ENCODE assay signal across 8 cellular contexts in genomic region chr7:102412548-102412947, GRCh38. TPM values are rescaled to one million over a fixed set of nuclear protein-coding genes. Genes with fewer than 3 reads are reported as not detected.
DNase-seq lines count a peak whose midpoint lies in the region; ATAC-seq, FAIRE-seq and TF ChIP-seq lines count a peak whose summit lies in the region.

No MANE protein-coding gene starts in this region.

- BruUV-seq in PC-3 (replicated peaks; lab: Mats Ljungman, UMichigan) (no TSS peak), GM12878 (replicated peaks; lab: Mats Ljungman, UMichigan) (no TSS peak)

- TF ChIP-seq CTCF in PC-3 (conservative IDR thresholded peaks at IDR 0.05; ENCODE audit: low read depth, low read length) (peak; percentile 55), GM12878 (IDR thresholded peaks at IDR 0.05 in 2 of 3, conservative IDR thresholded peaks at IDR 0.05 in 1 of 3; ENCODE audit: control insufficient read depth in 2 of 3, extremely low read depth in 1 of 3, insufficient read depth in 1 of 3, low read depth in 3 of 3, low read length in 3 of 3) (peak; percentile 46 to 48 (median 47); a peak in 5 of 6 replicates), coronary artery (IDR thresholded peaks at IDR 0.05) (no peak)

- TF ChIP-seq EP300 in GM12878 (IDR thresholded peaks at IDR 0.05; ENCODE audit: borderline replicate concordance in 1 of 2, control insufficient read depth in 1 of 2, low read depth in 2 of 2, low read length in 2 of 2) = no peak

- intact Hi-C loops in PC-3 (cut with micrococcal nuclease) (loop anchor here (5.0 kb wide), 1 partner anchor 40 kb away; no protein-coding TSS in a partner anchor), GM12878 (cut with micrococcal nuclease; ENCODE audit: unreplicated experiment) (no loop called here), left colon (cut with DNase I, micrococcal nuclease) (no loop called here)

- H3K9me2 ChIP-seq in PC-3 (replicated peaks; ENCODE audit: low read length) = no peaks in the 10 kb centered on the region

- POLR2A ChIA-PET in PC-3 (lab: Charles Lee; ENCODE audit: unreplicated experiment) = interaction anchor here (0.6 to 0.7 kb wide), 2 partner anchors 28 to 157 kb away, joined by 3 to 5 read pairs; no protein-coding TSS in a partner anchor
- POLR2A ChIA-PET in GM12878 (lab: Charles Lee) = interaction anchor here (0.5 to 1.4 kb wide), 4 partner anchors 13 to 33 kb away, joined by 3 to 6 read pairs (median 4); no protein-coding TSS in a partner anchor

- RAD21 ChIA-PET in GM12878 (lab: Charles Lee; ENCODE audit: unreplicated experiment) = interaction anchor here (0.8 to 4.0 kb wide), 7 partner anchors 13 to 55 kb away, joined by 3 to 13 read pairs (median 5); no protein-coding TSS in a partner anchor

- H3K79me2 ChIP-seq in PC-3 (ENCODE audit: low read length) = no peaks in the 10 kb centered on the region
- H3K79me2 ChIP-seq in GM12878 (ENCODE audit: control insufficient read depth, insufficient read depth, low read length) = peaks cover 16% of the 10 kb centered on the region

- H3K9me3 ChIP-seq in PC-3 (ENCODE audit: low read length) = no peaks in the 10 kb centered on the region
- H3K9me3 ChIP-seq in GM12878 (replicated peaks; ENCODE audit: control insufficient read depth, insufficient read depth, low read length) = peaks cover 6% of the 10 kb centered on the region; the same call in 2 of the 3 replicates

- no peak overlapping the region for H2AFZ ChIP-seq in PC-3 (ENCODE audit: low read length)
- H2AFZ ChIP-seq in GM12878 (ENCODE audit: control insufficient read depth, low read depth, low read length) = no peak overlapping the region

- TF ChIP-seq POLR2A in GM12878 (IDR thresholded peaks at IDR 0.05; ENCODE audit: low read depth, low read length) = no peak

- in situ Hi-C loops in GM12878 (cut with MboI) = no loop called here

- H3K27me3 ChIP-seq in PC-3 (ENCODE audit: low read length) = no peaks in the 10 kb centered on the region
- H3K27me3 ChIP-seq in GM12878 (replicated peaks in 1 of 2; ENCODE audit: control insufficient read depth in 2 of 2, insufficient read depth in 2 of 2, low read length in 1 of 2) = no peaks in the 10 kb centered on the region

- peak; percentile 83 for ATAC-seq in PC-3
- ATAC-seq in GM12878 = no peak
- peak; percentile 38 for ATAC-seq in left colon
- no peak for ATAC-seq in GM19023 (IDR thresholded peaks at IDR 0.05; ENCODE audit: unreplicated experiment)

- TF ChIP-seq RAD21 in GM12878 (IDR thresholded peaks at IDR 0.05; ENCODE audit: insufficient read depth, low read depth, low read length) = peak; percentile 72

- H3K4me3 ChIP-seq in PC-3 (ENCODE audit: low read length) (no peak overlapping the region), GM12878 (no peak overlapping the region), coronary artery (no peak overlapping the region)

- DNase-seq in activated effector memory CD4-positive, alpha-beta T cell treated with anti-CD3 and anti-CD28 coated beads, Interleukin-2, amount 50 U/mL, for 16 hours = peak; percentile 76
- no peak for DNase-seq in activated effector memory CD4-positive, alpha-beta T cell treated with Interleukin-2 at 50 U/mL for 16 hours
- DNase-seq in PC-3 (peak; percentile 43), GM12878 (ENCODE audit: low read depth, low spot score) (no peak), left colon (peak in 1 of 2 donors; percentile 48), SHP77 treated with DMSO at 0.1 percent for 48 hours (lab: John Stamatoyannopoulos, UW) (no peak), coronary artery (ENCODE audit: low spot score) (no peak)

- H3K4me2 ChIP-seq in PC-3 (ENCODE audit: low read length) (no peak overlapping the region), GM12878 (ENCODE audit: control insufficient read depth, insufficient read depth) (no peak overlapping the region)

- WGBS in GM12878 (ENCODE audit: insufficient coverage, insufficient replicate concordance, low lambda C conversion rate, missing lambda C conversion rate) = over 99% methylated on average over 6 of the region's 6 CpGs

- H3K4me1 ChIP-seq in PC-3 (ENCODE audit: insufficient read depth, low read length) (no peaks in the 10 kb centered on the region), GM12878 (ENCODE audit: control insufficient read depth, insufficient read depth, low read length) (peaks cover 36% of the 10 kb centered on the region)

- SMC1A ChIA-PET in GM12878 (lab: Charles Lee; ENCODE audit: uncharacterized antibody, unreplicated experiment) = interaction anchor here (4.7 to 10.2 kb wide), 3 partner anchors 13 to 37 kb away, joined by 21 to 89 read pairs (median 76); no protein-coding TSS in a partner anchor

- H3K9ac ChIP-seq in PC-3 (ENCODE audit: low read length) (no peak overlapping the region), GM12878 (ENCODE audit: control insufficient read depth, insufficient read depth, low read length) (no peak overlapping the region)

- H3K36me3 ChIP-seq in PC-3 (ENCODE audit: low read depth, low read length) (peaks cover 46% of the 10 kb centered on the region), GM12878 (ENCODE audit: control insufficient read depth in 2 of 2, insufficient read depth in 2 of 2, low read length in 1 of 2) (peaks cover 11 to 26% of the 10 kb centered on the region in 2 experiments)

- H4K20me1 ChIP-seq in PC-3 (ENCODE audit: low read length) (no peaks in the 10 kb centered on the region), GM12878 (ENCODE audit: control insufficient read depth, insufficient read depth) (no peaks in the 10 kb centered on the region)

- H3K27ac ChIP-seq in PC-3 (ENCODE audit: low read length) = no peak overlapping the region
- no peak overlapping the region for H3K27ac ChIP-seq in GM12878 (ENCODE audit: control insufficient read depth, insufficient read depth)
- no peak overlapping the region for H3K27ac ChIP-seq in coronary artery

- CTCF ChIA-PET in PC-3 (lab: Charles Lee) = interaction anchor here (0.6 kb wide), 1 partner anchor 11 kb away, joined by 3 read pairs; no protein-coding TSS in a partner anchor
- CTCF ChIA-PET in GM12878 (lab: Yijun Ruan, JAX) = interaction anchor here (0.8 to 4.6 kb wide), 16 partner anchors 8 to 55 kb away, joined by 3 to 45 read pairs (median 4); partner anchors contain the start of genes ALKBH4 and LRWD1

- no peaks in the 10 kb centered on the region for H3F3A ChIP-seq in PC-3 (ENCODE audit: low read length, unreplicated experiment)

- FAIRE-seq in GM12878 (lab: Jason Lieb, UNC) = no peak

RNA-seq across cellular contexts. Expression of gene PRKRIP1, which starts 16.4 kb away (rescaled TPM):
- total RNA-seq in PC-3 (2014; rRNA removed) = 28.9 and 49.4 TPM in 2 replicates
- total RNA-seq in GM12878 (2013; cell fraction: nucleolus; rRNA removed) = 90.6 and 113 TPM in 2 replicates
- total RNA-seq in GM12878 (2014; rRNA removed) = 26.4 and 27.8 TPM in 2 replicates
- 21.0 and 21.2 TPM in 2 replicates for total RNA-seq in GM12878 (2014; rRNA removed; fragmentation: Illumina TruSeq; extraction: Trizol)
- 25.1 and 32.4 TPM in 2 replicates for total RNA-seq in GM12878 (2021)
- polyA plus RNA-seq in GM12878 (2011; ENCODE audit: low read depth) = 31.0 TPM
- 21.3 and 23.3 TPM in 2 replicates for polyA plus RNA-seq in GM12878 (2011; rRNA removed)
- 24.1 and 34.0 TPM in 2 replicates for polyA plus RNA-seq in GM12878 (2011; cell fraction: cytosol; rRNA removed)
- 80.6 and 93.3 TPM in 2 replicates for polyA plus RNA-seq in GM12878 (2011; cell fraction: nucleus; rRNA removed)
- 30.8 and 40.1 TPM in 2 replicates for polyA plus RNA-seq in GM12878 (2012)
- 12.7 and 17.7 TPM in 2 replicates for polyA plus RNA-seq in GM12878 (2014; fragmentation: Illumina TruSeq; extraction: Trizol)
- polyA plus RNA-seq in GM12878 (2014; fragmentation: Nextera tagmentation; extraction: Ambion mirVana) = 10 to 100 TPM; 17.0 to 18.3 TPM
- polyA plus RNA-seq in GM12878 (2014; rRNA removed) = 38.3 and 43.9 TPM in 2 replicates
- 10 to 100 TPM; 31.6 to 38.4 TPM for polyA plus RNA-seq in GM12878 (2016; fragmentation: Nextera tagmentation; extraction: Ambion mirVana)
- polyA minus RNA-seq in GM12878 (2011; rRNA and poly(A)+ RNA removed) = 6.1 and 11.8 TPM in 2 replicates
- 5.9 and 7.0 TPM in 2 replicates for polyA minus RNA-seq in GM12878 (2011; cell fraction: cytosol; rRNA and poly(A)+ RNA removed)
- 16.8 and 30.2 TPM in 2 replicates for polyA minus RNA-seq in GM12878 (2011; cell fraction: nucleus; rRNA and poly(A)+ RNA removed)
- total RNA-seq in left colon = 10 to 100 TPM; 16.0 to 18.8 TPM

RNA-seq across cellular contexts. Expression of gene ORAI2, which starts 20.8 kb away (rescaled TPM):
- 20.8 and 21.5 TPM in 2 replicates for total RNA-seq in PC-3 (2014; rRNA removed)
- total RNA-seq in GM12878 (2013; cell fraction: nucleolus; rRNA removed) = 58.5 and 75.7 TPM in 2 replicates
- 47.4 and 57.8 TPM in 2 replicates for total RNA-seq in GM12878 (2014; rRNA removed)
- 18.8 and 19.7 TPM in 2 replicates for total RNA-seq in GM12878 (2014; rRNA removed; fragmentation: Illumina TruSeq; extraction: Trizol)
- total RNA-seq in GM12878 (2021) = 76.0 and 76.2 TPM in 2 replicates
- 13.3 TPM for polyA plus RNA-seq in GM12878 (2011; ENCODE audit: low read depth)
- polyA plus RNA-seq in GM12878 (2011; rRNA removed) = 19.8 and 35.9 TPM in 2 replicates
- 93.9 and 138 TPM in 2 replicates for polyA plus RNA-seq in GM12878 (2011; cell fraction: cytosol; rRNA removed)
- polyA plus RNA-seq in GM12878 (2011; cell fraction: nucleus; rRNA removed) = 24.8 and 48.1 TPM in 2 replicates
- polyA plus RNA-seq in GM12878 (2012) = 39.8 and 46.0 TPM in 2 replicates
- 6.7 and 18.0 TPM in 2 replicates for polyA plus RNA-seq in GM12878 (2014; fragmentation: Illumina TruSeq; extraction: Trizol)
- 1 to 10 TPM; 5.8 to 8.0 TPM for polyA plus RNA-seq in GM12878 (2014; fragmentation: Nextera tagmentation; extraction: Ambion mirVana)
- 72.6 and 75.6 TPM in 2 replicates for polyA plus RNA-seq in GM12878 (2014; rRNA removed)
- 100 to 1,000 TPM in 1 of 2 experiments, 10 to 100 TPM in 1; 85.0 to 111 TPM for polyA plus RNA-seq in GM12878 (2016; fragmentation: Nextera tagmentation; extraction: Ambion mirVana)
- 68.1 and 120 TPM in 2 replicates for polyA minus RNA-seq in GM12878 (2011; rRNA and poly(A)+ RNA removed)
- 36.6 and 53.6 TPM in 2 replicates for polyA minus RNA-seq in GM12878 (2011; cell fraction: cytosol; rRNA and poly(A)+ RNA removed)
- polyA minus RNA-seq in GM12878 (2011; cell fraction: nucleus; rRNA and poly(A)+ RNA removed) = 9.7 and 27.0 TPM in 2 replicates
- total RNA-seq in left colon = 1 to 10 TPM; 4.2 to 6.8 TPM

RNA-seq across cellular contexts. Expression of gene ALKBH4, which starts 52.1 kb away (rescaled TPM):
- total RNA-seq in PC-3 (2014; rRNA removed) = 21.3 and 31.0 TPM in 2 replicates
- 7.4 and 13.0 TPM in 2 replicates for total RNA-seq in GM12878 (2013; cell fraction: nucleolus; rRNA removed)
- total RNA-seq in GM12878 (2014; rRNA removed) = 14.6 and 16.9 TPM in 2 replicates
- total RNA-seq in GM12878 (2014; rRNA removed; fragmentation: Illumina TruSeq; extraction: Trizol) = 5.6 and 6.1 TPM in 2 replicates
- total RNA-seq in GM12878 (2021) = 11.9 and 14.8 TPM in 2 replicates
- 2.5 TPM for polyA plus RNA-seq in GM12878 (2011; ENCODE audit: low read depth)
- 2.2 and 4.7 TPM in 2 replicates for polyA plus RNA-seq in GM12878 (2011; rRNA removed)
- 7.6 and 12.6 TPM in 2 replicates for polyA plus RNA-seq in GM12878 (2011; cell fraction: cytosol; rRNA removed)
- 3.2 and 5.7 TPM in 2 replicates for polyA plus RNA-seq in GM12878 (2011; cell fraction: nucleus; rRNA removed)
- 7.5 and 7.6 TPM in 2 replicates for polyA plus RNA-seq in GM12878 (2012)
- 3.1 and 4.4 TPM in 2 replicates for polyA plus RNA-seq in GM12878 (2014; fragmentation: Illumina TruSeq; extraction: Trizol)
- 1 to 10 TPM; 4.1 to 9.1 TPM for polyA plus RNA-seq in GM12878 (2014; fragmentation: Nextera tagmentation; extraction: Ambion mirVana)
- polyA plus RNA-seq in GM12878 (2014; rRNA removed) = 14.8 and 16.4 TPM in 2 replicates
- 10 to 100 TPM; 13.6 to 15.7 TPM for polyA plus RNA-seq in GM12878 (2016; fragmentation: Nextera tagmentation; extraction: Ambion mirVana)
- 1.8 and 2.9 TPM in 2 replicates for polyA minus RNA-seq in GM12878 (2011; rRNA and poly(A)+ RNA removed)
- 1.2 and 3.3 TPM in 2 replicates for polyA minus RNA-seq in GM12878 (2011; cell fraction: cytosol; rRNA and poly(A)+ RNA removed)
- polyA minus RNA-seq in GM12878 (2011; cell fraction: nucleus; rRNA and poly(A)+ RNA removed) = 2.4 and 4.1 TPM in 2 replicates
- total RNA-seq in left colon = 1 to 10 TPM; 9.5 to 9.9 TPM

RNA-seq across cellular contexts. Expression of gene LRWD1, which starts 52.2 kb away (rescaled TPM):
- 41.8 and 69.5 TPM in 2 replicates for total RNA-seq in PC-3 (2014; rRNA removed)
- total RNA-seq in GM12878 (2013; cell fraction: nucleolus; rRNA removed) = 14.5 and 20.6 TPM in 2 replicates
- 22.1 and 26.3 TPM in 2 replicates for total RNA-seq in GM12878 (2014; rRNA removed)
- 21.5 and 26.0 TPM in 2 replicates for total RNA-seq in GM12878 (2014; rRNA removed; fragmentation: Illumina TruSeq; extraction: Trizol)
- 52.3 and 53.3 TPM in 2 replicates for total RNA-seq in GM12878 (2021)
- 7.6 TPM for polyA plus RNA-seq in GM12878 (2011; ENCODE audit: low read depth)
- polyA plus RNA-seq in GM12878 (2011; rRNA removed) = 10.3 and 22.4 TPM in 2 replicates
- 31.1 and 46.1 TPM in 2 replicates for polyA plus RNA-seq in GM12878 (2011; cell fraction: cytosol; rRNA removed)
- 48.4 and 79.5 TPM in 2 replicates for polyA plus RNA-seq in GM12878 (2011; cell fraction: nucleus; rRNA removed)
- 14.6 and 16.7 TPM in 2 replicates for polyA plus RNA-seq in GM12878 (2012)
- polyA plus RNA-seq in GM12878 (2014; fragmentation: Illumina TruSeq; extraction: Trizol) = 6.1 and 18.2 TPM in 2 replicates
- 1 to 10 TPM in 1 of 2 experiments, under 1 TPM in 1; 0.40 to 2.0 TPM for polyA plus RNA-seq in GM12878 (2014; fragmentation: Nextera tagmentation; extraction: Ambion mirVana)
- 64.4 and 72.4 TPM in 2 replicates for polyA plus RNA-seq in GM12878 (2014; rRNA removed)
- polyA plus RNA-seq in GM12878 (2016; fragmentation: Nextera tagmentation; extraction: Ambion mirVana) = 10 to 100 TPM; 54.8 to 57.1 TPM
- 18.4 and 27.2 TPM in 2 replicates for polyA minus RNA-seq in GM12878 (2011; rRNA and poly(A)+ RNA removed)
- 13.2 and 19.0 TPM in 2 replicates for polyA minus RNA-seq in GM12878 (2011; cell fraction: cytosol; rRNA and poly(A)+ RNA removed)
- polyA minus RNA-seq in GM12878 (2011; cell fraction: nucleus; rRNA and poly(A)+ RNA removed) = 14.1 and 29.3 TPM in 2 replicates
- total RNA-seq in left colon = 10 to 100 TPM; 12.6 to 15.2 TPM

RNA-seq across cellular contexts. Expression of gene SPDYE6, which starts 56.3 kb away (rescaled TPM):
- total RNA-seq in PC-3 (2014; rRNA removed) (not detected in 2 replicates), GM12878 (2014; rRNA removed) (not detected in 2 replicates), GM12878 (2014; rRNA removed; fragmentation: Illumina TruSeq; extraction: Trizol) (not detected in 2 replicates), GM12878 (2021) (not detected in 2 replicates), left colon (not detected)
- total RNA-seq in GM12878 (2013; cell fraction: nucleolus; rRNA removed) = not detected in 2 replicates
- 1.0 TPM for polyA plus RNA-seq in GM12878 (2011; ENCODE audit: low read depth)
- polyA plus RNA-seq in GM12878 (2011; rRNA removed) (not detected in 2 replicates), GM12878 (2014; fragmentation: Illumina TruSeq; extraction: Trizol) (not detected in 2 replicates), GM12878 (2014; fragmentation: Nextera tagmentation; extraction: Ambion mirVana) (under 1 TPM; 0.05 to 0.40 TPM), GM12878 (2014; rRNA removed) (not detected in 2 replicates), GM12878 (2016; fragmentation: Nextera tagmentation; extraction: Ambion mirVana) (1 to 10 TPM; 1.6 to 2.3 TPM)
- not detected in 2 replicates for polyA plus RNA-seq in GM12878 (2011; cell fraction: cytosol; rRNA removed)
- polyA plus RNA-seq in GM12878 (2011; cell fraction: nucleus; rRNA removed) = not detected in 2 replicates
- 2.1 and 2.8 TPM in 2 replicates for polyA plus RNA-seq in GM12878 (2012)
- 0.21 TPM in 1 of 2 replicates, not detected in the other for polyA minus RNA-seq in GM12878 (2011; rRNA and poly(A)+ RNA removed)
- polyA minus RNA-seq in GM12878 (2011; cell fraction: cytosol; rRNA and poly(A)+ RNA removed) = not detected in 2 replicates
- polyA minus RNA-seq in GM12878 (2011; cell fraction: nucleus; rRNA and poly(A)+ RNA removed) = 0.19 TPM in 1 of 2 replicates, not detected in the other

Comparison
In these comparisons a context has a peak if more than half of its experiments do, and no peak if none do; other contexts are left out.
1. DNase-seq: peak in activated effector memory CD4-positive, alpha-beta T cell treated with anti-CD3 and anti-CD28 coated beads, Interleukin-2, amount 50 U/mL, for 16 hours (single experiment) and PC-3 (single experiment); none in activated effector memory CD4-positive, alpha-beta T cell treated with Interleukin-2 at 50 U/mL for 16 hours (single experiment), GM12878 (single experiment), SHP77 treated with DMSO at 0.1 percent for 48 hours (single experiment) and coronary artery (single experiment).
2. ATAC-seq: peak in PC-3 (single experiment) and left colon (single experiment); none in GM12878 (single experiment) and GM19023 (single experiment).